10 cellular contexts compared by ENCODE assay signal in genomic region chr11:69718147-69718546, GRCh38. TPM values are rescaled to one million over a fixed set of nuclear protein-coding genes. Genes with fewer than 3 reads are reported as not detected.
DNase-seq lines count a peak whose midpoint lies in the region; ATAC-seq and TF ChIP-seq lines count a peak whose summit lies in the region.
"Had no signal": no experiment of that assay in that cellular context is flagged by ENCODE, and none has a peak within 500 bp of the region (broad histone marks: within the 10 kb centered on the region; RNA-seq: fewer than 3 reads in every experiment).

No MANE protein-coding gene starts in this region.

- TF ChIP-seq CTCF in BE2C (IDR thresholded peaks at IDR 0.05; ENCODE audit: low read depth, low read length), result peak; percentile 88
- peak; percentile 49 for TF ChIP-seq CTCF in fibroblast of the aortic adventitia (IDR thresholded peaks at IDR 0.05; ENCODE audit: insufficient read depth, low read length)
- TF ChIP-seq CTCF in type B pancreatic cell (conservative IDR thresholded peaks at IDR 0.05), result peak; percentile 82

- no peak overlapping the region for H3K4me3 Mint-ChIP-seq in type B pancreatic cell

- H3K9me3 ChIP-seq in BE2C, result no peaks in the 10 kb centered on the region

- H3K4me1 Mint-ChIP-seq in type B pancreatic cell (ENCODE audit: unreplicated experiment), result peaks cover 4% of the 10 kb centered on the region

- H3K4me1 ChIP-seq in BE2C, result no peaks in the 10 kb centered on the region

- peak; percentile 88 for DNase-seq in BE2C
- DNase-seq in GM19238 (ENCODE audit: insufficient read length, low spot score), result peak; percentile 64
- peak; percentile 38 for DNase-seq in NOMO-1 treated with dmso at 0.1 percent for 144 hours (lab: John Stamatoyannopoulos, UW; ENCODE audit: unreplicated experiment)
- DNase-seq in fibroblast of the aortic adventitia (ENCODE audit: low read depth), result no peak
- no peak for DNase-seq in type B pancreatic cell (ENCODE audit: extremely low spot score, unreplicated experiment)

- no peaks in the 10 kb centered on the region for H3K36me3 ChIP-seq in BE2C

- H3K4me3 ChIP-seq in BE2C (ENCODE audit: low read depth, low read length) (peak overlapping the region; percentile 32), fibroblast of the aortic adventitia (ENCODE audit: low read depth, low read length) (no peak overlapping the region)

- H3K27me3 ChIP-seq in BE2C, result no peaks in the 10 kb centered on the region

- H3K27me3 Mint-ChIP-seq in type B pancreatic cell, result peaks cover 58% of the 10 kb centered on the region

- no peaks in the 10 kb centered on the region for H3K9me3 Mint-ChIP-seq in type B pancreatic cell

- H3K36me3 Mint-ChIP-seq in type B pancreatic cell, result no peaks in the 10 kb centered on the region

- ATAC-seq in GM19397 (IDR thresholded peaks at IDR 0.05; ENCODE audit: unreplicated experiment), result no peak
- ATAC-seq in GM19395 (IDR thresholded peaks at IDR 0.05; ENCODE audit: unreplicated experiment), result no peak
- ATAC-seq in HG02852 (IDR thresholded peaks at IDR 0.05; ENCODE audit: unreplicated experiment), result no peak

- H3K27ac Mint-ChIP-seq in type B pancreatic cell, result no peak overlapping the region

RNA-seq across cellular contexts. Expression of gene FGF19, which starts 14.3 kb away (rescaled TPM):
- polyA plus RNA-seq in BE2C (2012; ENCODE audit: insufficient read depth, insufficient read length, low read depth), result 0.48 TPM
- total RNA-seq in fibroblast of the aortic adventitia (ENCODE audit: low replicate concordance), result not detected in 2 replicates
- 1.7 and 3.5 TPM in 2 replicates for total RNA-seq in type B pancreatic cell (ENCODE audit: low replicate concordance)
- total RNA-seq: glomerular endothelial cell, urinary bladder had no signal
- polyA plus RNA-seq: urinary bladder had no signal

RNA-seq across cellular contexts. Expression of gene LTO1, which starts 43.0 kb away (rescaled TPM):
- polyA plus RNA-seq in BE2C (2012; ENCODE audit: insufficient read depth, insufficient read length, low read depth), result 186 TPM
- 16.4 and 35.2 TPM in 2 replicates for total RNA-seq in fibroblast of the aortic adventitia (ENCODE audit: low replicate concordance)
- 21.5 and 24.6 TPM in 2 replicates for total RNA-seq in type B pancreatic cell (ENCODE audit: low replicate concordance)

RNA-seq across cellular contexts. Expression of gene FGF4, which starts 57.0 kb away (rescaled TPM):
- not detected for polyA plus RNA-seq in BE2C (2012; ENCODE audit: insufficient read depth, insufficient read length, low read depth)
- total RNA-seq in fibroblast of the aortic adventitia (ENCODE audit: low replicate concordance) (0.08 TPM in 1 of 2 replicates, not detected in the other), type B pancreatic cell (ENCODE audit: low replicate concordance) (0.22 TPM in 1 of 2 replicates, not detected in the other)
- total RNA-seq: glomerular endothelial cell, urinary bladder had no signal
- polyA plus RNA-seq: urinary bladder had no signal

Comparison
In these comparisons a context has a peak if more than half of its experiments do, and no peak if none do; other contexts are left out.
1. DNase-seq: peak in BE2C (single experiment), GM19238 (single experiment) and NOMO-1 treated with dmso at 0.1 percent for 144 hours (single experiment); none in fibroblast of the aortic adventitia (single experiment) and type B pancreatic cell (single experiment).
2. Peak in every context shown above with its lines, with median percentiles within 50 percentile points of each other: CTCF ChIP-seq.